11 cellular contexts compared by ENCODE assay signal in genomic region chr19:1072371-1073015, GRCh38. TPM values are rescaled to one million over a fixed set of nuclear protein-coding genes. Genes with fewer than 3 reads are reported as not detected.
DNase-seq lines count a peak whose midpoint lies in the region; ATAC-seq and TF ChIP-seq lines count a peak whose summit lies in the region.
"Had no signal": no experiment of that assay in that cellular context is flagged by ENCODE, and none has a peak within 500 bp of the region (broad histone marks: within the 10 kb centered on the region; RNA-seq: fewer than 3 reads in every experiment).

No MANE protein-coding gene starts in this region.

- TF ChIP-seq CTCF in dorsolateral prefrontal cortex (IDR thresholded peaks at IDR 0.05 in 54 of 56, conservative IDR thresholded peaks at IDR 0.05 in 2 of 56; ENCODE audit: low read depth in 1 of 56, partially characterized antibody in 56 of 56) = no peak

- peaks cover 80 to 91% (median 85%) of the 10 kb centered on the region in 11 experiments for H3K36me3 ChIP-seq in BLaER1 treated with 17β-estradiol and CSF1 and Interleukin-3, amounts not matched to agents 10 nM and 100 nM
- H3K36me3 ChIP-seq: pancreas, tibial nerve had no signal

- H4K20me1 ChIP-seq in BLaER1 treated with 17β-estradiol and CSF1 and Interleukin-3, amounts not matched to agents 10 nM and 100 nM = peaks cover 51 to 90% (median 79%) of the 10 kb centered on the region in 11 experiments; a peak in 21 of 22 replicates

- H3K27ac Mint-ChIP-seq in activated T-helper 17 cell treated with anti-CD3 and anti-CD28 coated beads, Interleukin-2, amount 50 U/mL, for 72 hours = peak overlapping the region; percentile 65

- H3K4me3 Mint-ChIP-seq in activated T-helper 17 cell treated with anti-CD3 and anti-CD28 coated beads, Interleukin-2, amount 50 U/mL, for 72 hours = peak overlapping the region; percentile 82

- H3K9me3 Mint-ChIP-seq in activated T-helper 17 cell treated with anti-CD3 and anti-CD28 coated beads, Interleukin-2, amount 50 U/mL, for 72 hours = no peaks in the 10 kb centered on the region

- peak overlapping the region in 7 of 11 experiments; percentile 2 to 95 (median 21); a peak in 6 of 22 replicates for H3K9ac ChIP-seq in BLaER1 treated with 17β-estradiol and CSF1 and Interleukin-3, amounts not matched to agents 10 nM and 100 nM

- H3K27me3 Mint-ChIP-seq in activated T-helper 17 cell treated with anti-CD3 and anti-CD28 coated beads, Interleukin-2, amount 50 U/mL, for 72 hours = no peaks in the 10 kb centered on the region

- ATAC-seq in activated T-helper 17 cell treated with anti-CD3 and anti-CD28 coated beads, Interleukin-2, amount 50 U/mL, for 72 hours (replicated peaks) = no peak
- no peak for ATAC-seq in esophagus mucosa
- ATAC-seq: left cardiac atrium, pancreas had no signal

- H3K27me3 ChIP-seq in BLaER1 treated with 17β-estradiol and CSF1 and Interleukin-3, amounts not matched to agents 10 nM and 100 nM = no peaks in the 10 kb centered on the region
- H3K27me3 ChIP-seq in dorsolateral prefrontal cortex = peaks cover 0 to 56% (median 42%) of the 10 kb centered on the region in 45 donors

- peak overlapping the region in 3 of 11 experiments; percentile 15 to 40 (median 19); a peak in 3 of 22 replicates for H3K27ac ChIP-seq in BLaER1 treated with 17β-estradiol and CSF1 and Interleukin-3, amounts not matched to agents 10 nM and 100 nM
- no peak overlapping the region for H3K27ac ChIP-seq in dorsolateral prefrontal cortex
- H3K27ac ChIP-seq: pancreas, tibial nerve had no signal

- DNase-seq in dorsolateral prefrontal cortex = no peak
- DNase-seq: foreskin fibroblast; H7; KBM-7; left cardiac atrium; stimulated activated CD4-positive, alpha-beta T cell treated with anti-CD3 and anti-CD28 coated beads, Interleukin-4, amount 100 ng/mL, for 24 hours had no signal

- H3K36me3 Mint-ChIP-seq in activated T-helper 17 cell treated with anti-CD3 and anti-CD28 coated beads, Interleukin-2, amount 50 U/mL, for 72 hours (ENCODE audit: low read depth) = peaks cover 88% of the 10 kb centered on the region

- no peaks in the 10 kb centered on the region for H3K9me3 ChIP-seq in BLaER1 treated with 17β-estradiol and CSF1 and Interleukin-3, amounts not matched to agents 10 nM and 100 nM (replicated peaks in 1 of 11)
- H3K9me3 ChIP-seq: pancreas, tibial nerve had no signal

- peaks cover 79 to 92% (median 83%) of the 10 kb centered on the region in 10 experiments for H3K4me1 ChIP-seq in BLaER1 treated with 17β-estradiol and CSF1 and Interleukin-3, amounts not matched to agents 10 nM and 100 nM

- H3K4me2 ChIP-seq in BLaER1 treated with 17β-estradiol and CSF1 and Interleukin-3, amounts not matched to agents 10 nM and 100 nM = peak overlapping the region in 9 of 11 experiments; percentile 4 to 97 (median 88); a peak in 13 of 22 replicates

- peaks cover 14% of the 10 kb centered on the region for H3K4me1 Mint-ChIP-seq in activated T-helper 17 cell treated with anti-CD3 and anti-CD28 coated beads, Interleukin-2, amount 50 U/mL, for 72 hours

- no peak overlapping the region for H3K4me3 ChIP-seq in BLaER1 treated with 17β-estradiol and CSF1 and Interleukin-3, amounts not matched to agents 10 nM and 100 nM
- H3K4me3 ChIP-seq in dorsolateral prefrontal cortex = no peak overlapping the region
- H3K4me3 ChIP-seq: pancreas had no signal

- intact Hi-C loops in dorsolateral prefrontal cortex (cut with DNase I) = no loop called here

RNA-seq across cellular contexts. Expression of gene ARHGAP45, which starts 5.5 kb away (rescaled TPM):
- total RNA-seq in activated T-helper 17 cell treated with anti-CD3 and anti-CD28 coated beads, Interleukin-2, amount 50 U/mL, for 72 hours = 100 to 1,000 TPM; 211 to 310 TPM
- 5.1 TPM for total RNA-seq in esophagus mucosa
- 10 to 100 TPM in 55 of 120 experiments, 1 to 10 TPM in 65; 2.8 to 23.4 (median 9.5) TPM for total RNA-seq in dorsolateral prefrontal cortex

RNA-seq across cellular contexts. Expression of gene POLR2E, which starts 22.7 kb away (rescaled TPM):
- 100 to 1,000 TPM; 155 to 248 TPM for total RNA-seq in activated T-helper 17 cell treated with anti-CD3 and anti-CD28 coated beads, Interleukin-2, amount 50 U/mL, for 72 hours
- total RNA-seq in esophagus mucosa (139 TPM), dorsolateral prefrontal cortex (100 to 1,000 TPM; 114 to 230 (median 158) TPM)

RNA-seq across cellular contexts. Expression of gene GPX4, which starts 31.3 kb away (rescaled TPM):
- 100 to 1,000 TPM; 110 to 170 TPM for total RNA-seq in activated T-helper 17 cell treated with anti-CD3 and anti-CD28 coated beads, Interleukin-2, amount 50 U/mL, for 72 hours
- total RNA-seq in esophagus mucosa (138 TPM), dorsolateral prefrontal cortex (100 to 1,000 TPM; 189 to 425 (median 310) TPM)

RNA-seq across cellular contexts. Expression of gene ABCA7, which starts 32.6 kb away (rescaled TPM):
- total RNA-seq in activated T-helper 17 cell treated with anti-CD3 and anti-CD28 coated beads, Interleukin-2, amount 50 U/mL, for 72 hours = 10 to 100 TPM; 21.8 to 31.2 TPM
- total RNA-seq in esophagus mucosa (24.8 TPM), dorsolateral prefrontal cortex (10 to 100 TPM; 12.5 to 56.5 (median 28.1) TPM)

RNA-seq across cellular contexts. Expression of gene CNN2, which starts 46.1 kb away (rescaled TPM):
- 100 to 1,000 TPM; 152 to 246 TPM for total RNA-seq in activated T-helper 17 cell treated with anti-CD3 and anti-CD28 coated beads, Interleukin-2, amount 50 U/mL, for 72 hours
- total RNA-seq in esophagus mucosa (183 TPM), dorsolateral prefrontal cortex (10 to 100 TPM in 31 of 120 experiments, 1 to 10 TPM in 89; 1.1 to 28.7 (median 6.6) TPM)

Comparison
In these comparisons a context has a peak if more than half of its experiments do, and no peak if none do; other contexts are left out.
1. RNA of gene ARHGAP45, which starts 5.5 kb away (total RNA-seq): 211 to 310 TPM in activated T-helper 17 cell treated with anti-CD3 and anti-CD28 coated beads, Interleukin-2, amount 50 U/mL, for 72 hours; 2.8 to 23.4 TPM in dorsolateral prefrontal cortex and 5.1 TPM in esophagus mucosa (single experiment); every median in the first group is over 4 times any median in the second.